Comparison of ENCODE assay signal across 8 cellular contexts in the genomic region with DNA sequence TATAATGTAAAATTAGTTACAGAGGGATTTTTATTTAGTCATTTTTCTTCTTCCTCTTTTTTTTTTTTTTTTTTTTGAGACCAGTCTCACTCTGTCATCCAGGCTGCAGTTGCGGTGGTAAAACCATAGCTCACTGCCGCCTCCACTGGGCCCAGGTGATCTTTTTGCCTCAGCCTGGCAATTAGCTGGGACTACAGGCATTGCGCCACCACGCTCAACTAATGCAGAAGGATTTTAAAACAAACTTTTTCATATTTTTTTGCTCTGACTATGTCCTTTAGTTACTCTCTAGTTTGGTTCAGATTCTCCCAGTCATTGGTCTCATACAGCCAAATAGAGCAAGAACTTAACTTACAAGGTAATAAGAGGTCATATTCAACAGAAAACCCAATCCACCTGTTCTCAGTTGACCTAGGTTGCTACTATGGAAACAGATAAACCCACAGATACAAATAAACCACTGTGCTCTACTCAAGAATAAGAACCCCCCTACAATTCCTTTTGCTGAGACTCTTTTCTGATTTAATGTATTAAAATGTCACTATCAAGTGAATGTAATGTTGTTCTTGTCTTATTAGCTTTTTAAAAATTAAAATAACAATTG.
DNase-seq lines count a peak whose midpoint lies in the region; ATAC-seq and TF ChIP-seq lines count a peak whose summit lies in the region.

No MANE protein-coding gene starts in this region.

- H3K27me3 ChIP-seq in GM06990 (replicated peaks; ENCODE audit: control insufficient read depth, insufficient read depth, low read length): no peaks in the 10 kb centered on the region

- no peaks in the 10 kb centered on the region for H3K36me3 Mint-ChIP-seq in activated naive CD4-positive, alpha-beta T cell treated with anti-CD3 and anti-CD28 coated beads, Interleukin-2, amount 10 ng/mL, durations not matched to agents 7 days and 5 days

- DNase-seq in GM06990 (ENCODE audit: extremely low read depth, insufficient read length) (peak; percentile 9), MV-4-11 (lab: John Stamatoyannopoulos, UW) (peak; percentile 82), NCI-H2107 (lab: John Stamatoyannopoulos, UW) (no peak), SW 1271 (lab: John Stamatoyannopoulos, UW) (no peak), SHP77 (lab: John Stamatoyannopoulos, UW) (no peak)
- DNase-seq in activated naive CD4-positive, alpha-beta T cell treated with anti-CD3 and anti-CD28 coated beads, Interleukin-2, amount 10 ng/mL, durations not matched to agents 7 days and 5 days: peak; percentile 32
- DNase-seq in stimulated activated CD8-positive, alpha-beta memory T cell treated with anti-CD3 and anti-CD28 coated beads, Interleukin-12 subunit alpha, Interleukin-12 subunit beta, amount 100 ng/mL, for 24 hours (ENCODE audit: extremely low read depth): peak; percentile 7

- peak; percentile 89 for ATAC-seq in GM21717 (IDR thresholded peaks at IDR 0.05; ENCODE audit: unreplicated experiment)

- CTCF ChIA-PET in activated naive CD4-positive, alpha-beta T cell treated with anti-CD3 and anti-CD28 coated beads, Interleukin-2, amount 10 ng/mL, durations not matched to agents 7 days and 5 days (lab: Charles Lee): interaction anchor here (1.3 kb wide), 1 partner anchor 50 kb away, joined by 4 read pairs; the partner anchor contains the start of gene TTC39B

- no peak overlapping the region for H3K27ac Mint-ChIP-seq in activated naive CD4-positive, alpha-beta T cell treated with anti-CD3 and anti-CD28 coated beads, Interleukin-2, amount 10 ng/mL, durations not matched to agents 7 days and 5 days

- peak; percentile 39 for TF ChIP-seq CTCF in GM06990 (IDR thresholded peaks at IDR 0.05; ENCODE audit: insufficient read depth, low read length, poor library complexity, severe bottlenecking)

- no peaks in the 10 kb centered on the region for H3K27me3 Mint-ChIP-seq in activated naive CD4-positive, alpha-beta T cell treated with anti-CD3 and anti-CD28 coated beads, Interleukin-2, amount 10 ng/mL, durations not matched to agents 7 days and 5 days

- no peaks in the 10 kb centered on the region for H3K9me3 Mint-ChIP-seq in activated naive CD4-positive, alpha-beta T cell treated with anti-CD3 and anti-CD28 coated beads, Interleukin-2, amount 10 ng/mL, durations not matched to agents 7 days and 5 days

- no peaks in the 10 kb centered on the region for H3K36me3 ChIP-seq in GM06990 (ENCODE audit: control insufficient read depth, insufficient read depth, low read length)

- no peak overlapping the region for H3K4me3 Mint-ChIP-seq in activated naive CD4-positive, alpha-beta T cell treated with anti-CD3 and anti-CD28 coated beads, Interleukin-2, amount 10 ng/mL, durations not matched to agents 7 days and 5 days

- H3K4me1 Mint-ChIP-seq in activated naive CD4-positive, alpha-beta T cell treated with anti-CD3 and anti-CD28 coated beads, Interleukin-2, amount 10 ng/mL, durations not matched to agents 7 days and 5 days: peaks cover 26% of the 10 kb centered on the region

- no peak overlapping the region for H3K4me3 ChIP-seq in GM06990 (replicated peaks; ENCODE audit: low read depth, low read length)

Comparison
In these comparisons a context has a peak if more than half of its experiments do, and no peak if none do; other contexts are left out.
1. DNase-seq: peak in GM06990 (single experiment), MV-4-11 (single experiment), activated naive CD4-positive, alpha-beta T cell treated with anti-CD3 and anti-CD28 coated beads, Interleukin-2, amount 10 ng/mL, durations not matched to agents 7 days and 5 days (single experiment) and stimulated activated CD8-positive, alpha-beta memory T cell treated with anti-CD3 and anti-CD28 coated beads, Interleukin-12 subunit alpha, Interleukin-12 subunit beta, amount 100 ng/mL, for 24 hours (single experiment); none in NCI-H2107 (single experiment), SW 1271 (0 of 2) and SHP77 (0 of 2).